In genomic region chr20:51037499-51038110, GRCh38 we compare ENCODE assay signal across 25 cellular contexts. TPM values are rescaled to one million over a fixed set of nuclear protein-coding genes. Genes with fewer than 3 reads are reported as not detected.
A peak's percentile ranks its signal among the peaks of the same experiment; 100 is the strongest.
DNase-seq lines count a peak whose midpoint lies in the region; ATAC-seq, FAIRE-seq and TF ChIP-seq lines count a peak whose summit lies in the region.
"Had no signal": no experiment of that assay in that cellular context is flagged by ENCODE, and none has a peak within 500 bp of the region (broad histone marks: within the 10 kb centered on the region; RNA-seq: fewer than 3 reads in every experiment).

No MANE protein-coding gene starts in this region.

- POLR2A ChIA-PET in HepG2 (lab: Yijun Ruan, JAX): no interaction called here

- in situ Hi-C loops in HepG2 (cut with HindIII; ENCODE audit: extremely low pct_ligation_motif_present, low pct_unique_long_range_greater_than_20kb): no loop called here

- BruUV-seq in HepG2 (replicated peaks; lab: Mats Ljungman, UMichigan): no TSS peak

- H3K4me2 ChIP-seq in HepG2 (ENCODE audit: low read depth, low read length): no peak overlapping the region

- no peaks in the 10 kb centered on the region for H4K20me1 ChIP-seq in HepG2 (ENCODE audit: insufficient read depth, low read length)

- whole genome bisulfite sequencing in HepG2 (ENCODE audit: low lambda C conversion rate): 47% methylated on average over 14 of the region's 14 CpGs
- 67% methylated on average over 2 of the region's 14 CpGs for WGBS in right lobe of liver (ENCODE audit: insufficient coverage, low coverage, low lambda C conversion rate, missing lambda C conversion rate)

- intact Hi-C loops in HepG2 (cut with micrococcal nuclease; ENCODE audit: unreplicated experiment) (no loop called here), right lobe of liver (cut with DNase I) (no loop called here)

- H3K27me3 ChIP-seq in HepG2 (ENCODE audit: control insufficient read depth in 1 of 2, insufficient read depth in 2 of 2, low read length in 2 of 2): peaks cover 7 to 47% of the 10 kb centered on the region in 2 experiments; a peak in 4 of 5 replicates
- no peaks in the 10 kb centered on the region for H3K27me3 ChIP-seq in right lobe of liver
- H3K27me3 ChIP-seq: brain microvascular endothelial cell, SJSA1 had no signal

- no peak overlapping the region for H2AFZ ChIP-seq in HepG2 (ENCODE audit: low read length)

- H3K4me1 ChIP-seq in HepG2 (ENCODE audit: insufficient read depth, low read length): no peaks in the 10 kb centered on the region
- no peaks in the 10 kb centered on the region for H3K4me1 ChIP-seq in right lobe of liver
- H3K4me1 ChIP-seq: Caco-2, tibial artery had no signal

- no peaks in the 10 kb centered on the region for H3K79me2 ChIP-seq in HepG2 (ENCODE audit: insufficient read depth, low read length)

- TF ChIP-seq POLR2A in HepG2 (IDR thresholded peaks at IDR 0.05; ENCODE audit: insufficient read depth in 1 of 2, low read depth in 2 of 2, low read length in 2 of 2) (no peak), right lobe of liver (IDR thresholded peaks at IDR 0.05) (no peak)

- no peak for FAIRE-seq in HepG2 (lab: Jason Lieb, UNC)
- FAIRE-seq: A204.1, endometrium, H54 had no signal

- no peak for TF ChIP-seq RAD21 in HepG2 (CRISPR knock-in tag; IDR thresholded peaks at IDR 0.05)

- ATAC-seq in HepG2 (no peak), right lobe of liver (no peak), GM18907 (IDR thresholded peaks at IDR 0.05; ENCODE audit: unreplicated experiment) (no peak)

- no peaks in the 10 kb centered on the region for H3K9me3 ChIP-seq in HepG2 (ENCODE audit: low read length)
- H3K9me3 ChIP-seq in right lobe of liver: no peaks in the 10 kb centered on the region
- H3K9me3 ChIP-seq: Caco-2, SJSA1, tibial artery had no signal

- TF ChIP-seq CTCF in HepG2 (CRISPR knock-in tag; IDR thresholded peaks at IDR 0.05) (no peak), right lobe of liver (IDR thresholded peaks at IDR 0.05) (no peak)

- H3K27ac ChIP-seq in HepG2 (ENCODE audit: extremely low read length, insufficient read depth, low read length) (no peak overlapping the region), right lobe of liver (no peak overlapping the region)
- H3K27ac ChIP-seq: brain microvascular endothelial cell, SJSA1, tibial artery, VCaP had no signal

- no peak overlapping the region for H3K9ac ChIP-seq in HepG2 (ENCODE audit: insufficient read depth, low read depth, low read length)

- H3K36me3 ChIP-seq in HepG2 (replicated peaks in 1 of 2; ENCODE audit: control insufficient read depth in 1 of 2, insufficient read depth in 2 of 2, low read length in 2 of 2) (no peaks in the 10 kb centered on the region), right lobe of liver (no peaks in the 10 kb centered on the region)
- H3K36me3 ChIP-seq: brain microvascular endothelial cell, SJSA1, tibial artery had no signal

- TF ChIP-seq EP300 in HepG2 (IDR thresholded peaks at IDR 0.05; ENCODE audit: low read depth in 2 of 2, low read length in 2 of 2) (no peak), HepG2 (CRISPR knock-in tag; IDR thresholded peaks at IDR 0.05; ENCODE audit: borderline replicate concordance) (no peak)

- CTCF ChIA-PET in HepG2 (lab: Yijun Ruan, JAX; ENCODE audit: low intra/inter-chr PET ratio, low total read pairs): no interaction called here

- H3K4me3 ChIP-seq in HepG2 (replicated peaks in 1 of 3; ENCODE audit: insufficient read depth in 1 of 3, low read depth in 2 of 3, low read length in 3 of 3) (no peak overlapping the region), right lobe of liver (no peak overlapping the region)
- H3K4me3 ChIP-seq: SJSA1, tibial artery had no signal

- DNase-seq in HepG2 (ENCODE audit: low spot score) (no peak), right lobe of liver (no peak), NCI-H69 (lab: John Stamatoyannopoulos, UW) (peak; percentile 52), globus pallidus (ENCODE audit: low spot score) (peak; percentile 7), NCI-H187 (lab: John Stamatoyannopoulos, UW) (no peak), UCSD-AML1 (lab: John Stamatoyannopoulos, UW; ENCODE audit: unreplicated experiment) (no peak), NCI-H2227 (lab: John Stamatoyannopoulos, UW; ENCODE audit: unreplicated experiment) (no peak)
- DNase-seq: activated CD4-positive, alpha-beta T cell treated with anti-CD3 and anti-CD28 coated beads, Interleukin-2, amount 50 U/mL, for 1 hour; activated CD8-positive, alpha-beta memory T cell treated with anti-CD3 and anti-CD28 coated beads, Interleukin-2, amount 50 U/mL, for 48 hours; activated naive CD8-positive, alpha-beta T cell treated with anti-CD3 and anti-CD28 coated beads, Interleukin-2, amount 10 ng/mL, durations not matched to agents 7 days and 5 days; brain microvascular endothelial cell; kidney glomerular epithelial cell; mesenchymal stem cell; NCI-H2029; retina; stimulated activated CD4-positive, alpha-beta T cell treated with anti-CD3 and anti-CD28 coated beads, Interleukin-4, amount 100 ng/mL, for 1 hour; stimulated activated naive CD4-positive, alpha-beta T cell treated with Interleukin-2 at 50 U/mL for 16 hours; tibial artery had no signal

TF ChIP-seq in HepG2, 621 proteins besides CTCF, POLR2A, EP300 and RAD21:
- TF ChIP-seq ZNF263 (CRISPR knock-in tag; IDR thresholded peaks at IDR 0.05): 0 out of 2 replicates have a peak, but pooled peaks have one; percentile 19
- TF ChIP-seq, protein P1, sequence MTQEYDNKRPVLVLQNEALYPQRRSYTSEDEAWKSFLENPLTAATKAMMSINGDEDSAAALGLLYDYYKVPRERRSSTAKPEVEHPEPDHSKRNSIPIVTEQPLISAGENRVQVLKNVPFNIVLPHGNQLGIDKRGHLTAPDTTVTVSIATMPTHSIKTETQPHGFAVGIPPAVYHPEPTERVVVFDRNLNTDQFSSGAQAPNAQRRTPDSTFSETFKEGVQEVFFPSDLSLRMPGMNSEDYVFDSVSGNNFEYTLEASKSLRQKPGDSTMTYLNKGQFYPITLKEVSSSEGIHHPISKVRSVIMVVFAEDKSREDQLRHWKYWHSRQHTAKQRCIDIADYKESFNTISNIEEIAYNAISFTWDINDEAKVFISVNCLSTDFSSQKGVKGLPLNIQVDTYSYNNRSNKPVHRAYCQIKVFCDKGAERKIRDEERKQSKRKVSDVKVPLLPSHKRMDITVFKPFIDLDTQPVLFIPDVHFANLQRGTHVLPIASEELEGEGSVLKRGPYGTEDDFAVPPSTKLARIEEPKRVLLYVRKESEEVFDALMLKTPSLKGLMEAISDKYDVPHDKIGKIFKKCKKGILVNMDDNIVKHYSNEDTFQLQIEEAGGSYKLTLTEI (CRISPR knock-in tag; conservative IDR thresholded peaks at IDR 0.05): no peak
- TF ChIP-seq CC2D1A (CRISPR knock-in tag; IDR thresholded peaks at IDR 0.05): no peak
- no peak for TF ChIP-seq FIP1L1 (IDR thresholded peaks at IDR 0.05; ENCODE audit: borderline replicate concordance, insufficient read depth, low read depth, low read length)
- TF ChIP-seq IKZF1 (IDR thresholded peaks at IDR 0.05): no peak

RNA-seq across cellular contexts. Expression of gene KCNG1, which starts 14.7 kb away (rescaled TPM):
- total RNA-seq in HepG2 (2016; rRNA removed; fragmentation: Illumina TruSeq; extraction: Trizol) (not detected in 2 replicates), right lobe of liver (under 1 TPM in 5 of 6 experiments, not detected in 1; 0.18 to 0.51 (median 0.22) TPM)
- total RNA-seq in HepG2 (2016; cell fraction: cytosol; rRNA removed; fragmentation: Illumina TruSeq; extraction: Trizol; ENCODE audit: low read depth): not detected in 2 replicates
- not detected in 2 replicates for total RNA-seq in HepG2 (2016; cell fraction: insoluble cytoplasmic fraction; rRNA removed; fragmentation: Illumina TruSeq; extraction: Trizol)
- not detected in 2 replicates for total RNA-seq in HepG2 (2016; cell fraction: membrane; rRNA removed; fragmentation: Illumina TruSeq; extraction: Trizol)
- total RNA-seq in HepG2 (2016; cell fraction: nucleus; rRNA removed; fragmentation: Illumina TruSeq; extraction: Trizol): not detected in 2 replicates
- not detected in 2 replicates for polyA plus RNA-seq in HepG2 (2011; rRNA removed)
- polyA plus RNA-seq in HepG2 (2011; cell fraction: cytosol; rRNA removed): not detected in 2 replicates
- polyA plus RNA-seq in HepG2 (2011; cell fraction: nucleus; rRNA removed): not detected in 2 replicates
- not detected in 2 replicates for polyA plus RNA-seq in HepG2 (2012)
- polyA plus RNA-seq in HepG2 (2016; cell fraction: cytosol; fragmentation: Illumina TruSeq; extraction: Trizol; ENCODE audit: low read depth): not detected in 2 replicates
- not detected in 2 replicates for polyA plus RNA-seq in HepG2 (2016; cell fraction: insoluble cytoplasmic fraction; fragmentation: Illumina TruSeq; extraction: Trizol; ENCODE audit: low read depth)
- not detected in 2 replicates for polyA plus RNA-seq in HepG2 (2016; cell fraction: membrane; fragmentation: Illumina TruSeq; extraction: Trizol; ENCODE audit: low read depth)
- polyA plus RNA-seq in HepG2 (2016; cell fraction: nucleus; fragmentation: Illumina TruSeq; extraction: Trizol; ENCODE audit: insufficient read depth, low read depth): not detected in 2 replicates
- polyA minus RNA-seq in HepG2 (2011; rRNA and poly(A)+ RNA removed; ENCODE audit: low replicate concordance): not detected in 2 replicates
- polyA minus RNA-seq in HepG2 (2011; cell fraction: cytosol; rRNA and poly(A)+ RNA removed): not detected in 2 replicates
- polyA minus RNA-seq in HepG2 (2011; cell fraction: nucleus; rRNA and poly(A)+ RNA removed): not detected in 2 replicates
- total RNA-seq: activated naive CD8-positive, alpha-beta T cell treated with anti-CD3 and anti-CD28 coated beads, Interleukin-2, amount 10 ng/mL, durations not matched to agents 7 days and 5 days had no signal

Comparison
In these comparisons a context has a peak if more than half of its experiments do, and no peak if none do; other contexts are left out.
1. DNase-seq: peak in NCI-H69 (single experiment) and globus pallidus (single experiment); none in HepG2 (single experiment), right lobe of liver (0 of 3), NCI-H187 (0 of 2), UCSD-AML1 (single experiment) and NCI-H2227 (single experiment).